ENCODE assay signal across 2 cellular contexts in the genomic region with DNA sequence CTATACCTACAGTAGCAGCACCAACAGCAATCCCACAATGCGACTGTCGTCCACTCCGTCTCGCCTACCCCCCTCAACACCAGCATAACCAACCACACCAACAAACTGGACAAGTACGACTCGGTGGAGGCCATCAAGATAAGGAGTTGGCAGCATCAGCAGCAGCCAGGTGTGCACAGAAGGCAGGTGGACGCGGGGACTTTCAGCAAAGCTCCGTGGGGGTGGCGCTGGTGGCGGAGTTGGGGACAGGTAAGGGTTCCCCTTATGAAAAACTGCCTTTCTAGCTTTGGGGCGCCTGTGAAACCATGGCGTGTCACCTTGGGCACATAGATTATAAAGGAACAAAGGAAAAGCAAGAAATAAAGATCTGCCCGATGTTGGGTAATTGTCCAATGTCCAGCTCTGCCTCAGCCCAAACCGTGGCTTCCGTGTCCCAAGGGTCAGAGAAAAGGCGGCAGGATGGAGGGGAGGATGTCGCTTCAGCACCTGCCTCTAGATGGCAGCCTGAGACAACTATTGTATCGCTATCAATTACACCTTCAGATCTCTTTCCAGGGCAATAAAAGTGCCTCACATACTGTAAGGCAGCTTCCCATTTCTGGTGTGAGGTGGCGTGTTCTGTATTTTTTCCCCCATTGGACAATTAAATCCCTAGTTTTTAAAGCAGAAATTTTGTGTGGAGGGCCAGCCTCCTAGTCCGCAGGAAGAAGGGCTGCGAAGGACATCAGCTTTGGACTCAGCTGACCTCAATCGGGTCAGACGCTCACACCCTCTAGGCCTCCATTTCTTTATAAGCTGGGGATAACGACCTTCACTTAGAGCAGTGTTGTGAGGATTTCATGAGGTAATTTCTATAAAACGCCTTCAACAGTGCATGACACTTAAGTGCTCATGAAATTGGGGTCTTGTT.
TF ChIP-seq lines count a peak whose summit lies in the region.

No MANE protein-coding gene starts in this region.

TF ChIP-seq in HCT116, 20 proteins besides CTCF, POLR2A, EP300 and RAD21:
- no peak for TF ChIP-seq JUND (IDR thresholded peaks at IDR 0.05)
- TF ChIP-seq ELF1 (IDR thresholded peaks at IDR 0.05; ENCODE audit: borderline replicate concordance, low read depth) = no peak
- no peak for TF ChIP-seq EGR1 (IDR thresholded peaks at IDR 0.05; ENCODE audit: low read depth)
- no peak for TF ChIP-seq CBX3 (IDR thresholded peaks at IDR 0.05; ENCODE audit: low read depth)
- TF ChIP-seq, protein P1, sequence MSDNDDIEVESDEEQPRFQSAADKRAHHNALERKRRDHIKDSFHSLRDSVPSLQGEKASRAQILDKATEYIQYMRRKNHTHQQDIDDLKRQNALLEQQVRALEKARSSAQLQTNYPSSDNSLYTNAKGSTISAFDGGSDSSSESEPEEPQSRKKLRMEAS (IDR thresholded peaks at IDR 0.05) = no peak
- TF ChIP-seq CEBPB (IDR thresholded peaks at IDR 0.05; ENCODE audit: low read depth) = no peak
- no peak for TF ChIP-seq SRF (IDR thresholded peaks at IDR 0.05; ENCODE audit: low read depth)
- TF ChIP-seq POLR2AphosphoS5 (IDR thresholded peaks at IDR 0.05; ENCODE audit: low read depth, low read length) = no peak
- TF ChIP-seq SIN3A (IDR thresholded peaks at IDR 0.05; ENCODE audit: low read depth) = no peak

TF ChIP-seq in K562, 482 proteins besides CTCF, POLR2A, EP300 and RAD21:
- TF ChIP-seq, protein P2, sequence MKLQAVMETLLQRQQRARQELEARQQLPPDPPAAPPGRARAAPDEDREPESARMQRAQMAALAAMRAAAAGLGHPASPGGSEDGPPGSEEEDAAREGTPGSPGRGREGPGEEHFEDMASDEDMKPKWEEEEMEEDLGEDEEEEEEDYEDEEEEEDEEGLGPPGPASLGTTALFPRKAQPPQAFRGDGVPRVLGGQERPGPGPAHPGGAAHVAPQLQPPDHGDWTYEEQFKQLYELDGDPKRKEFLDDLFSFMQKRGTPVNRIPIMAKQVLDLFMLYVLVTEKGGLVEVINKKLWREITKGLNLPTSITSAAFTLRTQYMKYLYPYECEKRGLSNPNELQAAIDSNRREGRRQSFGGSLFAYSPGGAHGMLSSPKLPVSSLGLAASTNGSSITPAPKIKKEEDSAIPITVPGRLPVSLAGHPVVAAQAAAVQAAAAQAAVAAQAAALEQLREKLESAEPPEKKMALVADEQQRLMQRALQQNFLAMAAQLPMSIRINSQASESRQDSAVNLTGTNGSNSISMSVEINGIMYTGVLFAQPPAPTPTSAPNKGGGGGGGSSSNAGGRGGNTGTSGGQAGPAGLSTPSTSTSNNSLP (IDR thresholded peaks at IDR 0.05; ENCODE audit: borderline replicate concordance, low read depth, low read length) = peak; percentile 74; the same call in 1 of the 2 replicates
- TF ChIP-seq, protein P3, sequence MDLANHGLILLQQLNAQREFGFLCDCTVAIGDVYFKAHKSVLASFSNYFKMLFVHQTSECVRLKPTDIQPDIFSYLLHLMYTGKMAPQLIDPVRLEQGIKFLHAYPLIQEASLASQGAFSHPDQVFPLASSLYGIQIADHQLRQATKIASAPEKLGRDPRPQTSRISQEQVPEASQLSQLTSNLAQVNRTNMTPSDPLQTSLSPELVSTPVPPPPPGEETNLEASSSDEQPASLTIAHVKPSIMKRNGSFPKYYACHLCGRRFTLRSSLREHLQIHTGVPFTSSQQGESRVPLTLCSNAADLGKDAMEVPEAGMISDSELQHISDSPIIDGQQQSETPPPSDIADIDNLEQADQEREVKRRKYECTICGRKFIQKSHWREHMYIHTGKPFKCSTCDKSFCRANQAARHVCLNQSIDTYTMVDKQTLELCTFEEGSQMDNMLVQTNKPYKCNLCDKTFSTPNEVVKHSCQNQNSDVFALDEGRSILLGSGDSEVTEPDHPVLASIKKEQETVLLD (IDR thresholded peaks at IDR 0.05) = no peak
- TF ChIP-seq SMC3 (conservative IDR thresholded peaks at IDR 0.05; ENCODE audit: insufficient read depth, low read depth, low read length) = peak; percentile 95
- peak in 1 of 2 experiments; percentile 60; a peak in 1 of 4 replicates for TF ChIP-seq RCOR1 (IDR thresholded peaks at IDR 0.05; ENCODE audit: borderline replicate concordance in 1 of 2, low read depth in 2 of 2, low read length in 2 of 2)
- TF ChIP-seq ARID2 (IDR thresholded peaks at IDR 0.05) = 0 out of 2 replicates have a peak, but pooled peaks have one; percentile 24
- TF ChIP-seq RB1 (IDR thresholded peaks at IDR 0.05; ENCODE audit: low read depth) = peak; percentile 64; the same call in 1 of the 2 replicates
- TF ChIP-seq, protein P4, sequence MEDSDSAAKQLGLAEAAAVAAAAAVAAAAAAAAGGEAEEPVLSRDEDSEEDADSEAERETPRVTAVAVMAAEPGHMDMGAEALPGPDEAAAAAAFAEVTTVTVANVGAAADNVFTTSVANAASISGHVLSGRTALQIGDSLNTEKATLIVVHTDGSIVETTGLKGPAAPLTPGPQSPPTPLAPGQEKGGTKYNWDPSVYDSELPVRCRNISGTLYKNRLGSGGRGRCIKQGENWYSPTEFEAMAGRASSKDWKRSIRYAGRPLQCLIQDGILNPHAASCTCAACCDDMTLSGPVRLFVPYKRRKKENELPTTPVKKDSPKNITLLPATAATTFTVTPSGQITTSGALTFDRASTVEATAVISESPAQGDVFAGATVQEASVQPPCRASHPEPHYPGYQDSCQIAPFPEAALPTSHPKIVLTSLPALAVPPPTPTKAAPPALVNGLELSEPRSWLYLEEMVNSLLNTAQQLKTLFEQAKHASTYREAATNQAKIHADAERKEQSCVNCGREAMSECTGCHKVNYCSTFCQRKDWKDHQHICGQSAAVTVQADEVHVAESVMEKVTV (CRISPR knock-in tag; IDR thresholded peaks at IDR 0.05) = peak; percentile 73
- 0 out of 2 replicates have a peak, but pooled peaks have one; percentile 23 for TF ChIP-seq CC2D1A (IDR thresholded peaks at IDR 0.05)
- peak; percentile 61; the same call in 1 of the 2 replicates for TF ChIP-seq STAG1 (CRISPR knock-in tag; IDR thresholded peaks at IDR 0.05; ENCODE audit: borderline replicate concordance)
- TF ChIP-seq CHD2 (IDR thresholded peaks at IDR 0.05; ENCODE audit: low read depth, low read length) = no peak
